In genomic region chr17:29844339-29845048, GRCh38 we compare ENCODE assay signal across 15 cellular contexts.
A peak's percentile ranks its signal among the peaks of the same experiment; 100 is the strongest.
DNase-seq lines count a peak whose midpoint lies in the region; ATAC-seq and TF ChIP-seq lines count a peak whose summit lies in the region.
"Had no signal": no experiment of that assay in that cellular context is flagged by ENCODE, and none has a peak within 500 bp of the region (broad histone marks: within the 10 kb centered on the region; RNA-seq: fewer than 3 reads in every experiment).

No MANE protein-coding gene starts in this region.

- no peaks in the 10 kb centered on the region for H3K36me3 ChIP-seq in SK-N-SH (replicated peaks in 1 of 2; ENCODE audit: control insufficient read depth in 1 of 2, insufficient read depth in 2 of 2, low read length in 1 of 2)

- TF ChIP-seq RAD21 in SK-N-SH (IDR thresholded peaks at IDR 0.05; ENCODE audit: low read length), result no peak

- TF ChIP-seq CTCF in H9 (conservative IDR thresholded peaks at IDR 0.05) (0 out of 3 replicates have a peak, but pooled peaks have one; percentile 16), SK-N-SH (IDR thresholded peaks at IDR 0.05) (no peak)

- POLR2A ChIA-PET in SK-N-SH (lab: Yijun Ruan, JAX), result interaction anchor here (0.5 kb wide), 1 partner anchor 41 kb away, joined by 4 read pairs; no protein-coding TSS in a partner anchor

- no peak for TF ChIP-seq EP300 in SK-N-SH (IDR thresholded peaks at IDR 0.05; ENCODE audit: borderline replicate concordance in 1 of 2, low read depth in 1 of 2, low read length in 1 of 2)

- H3K56ac ChIP-seq in H9 (ENCODE audit: insufficient read length, low read depth, low read length), result no peak overlapping the region

- no peaks in the 10 kb centered on the region for H3K27me3 ChIP-seq in H9 (ENCODE audit: insufficient read depth, low read length)
- H3K27me3 ChIP-seq in SK-N-SH (ENCODE audit: insufficient read depth), result no peaks in the 10 kb centered on the region
- H3K27me3 ChIP-seq: BLaER1 had no signal

- no peaks in the 10 kb centered on the region for H3K27me3 Mint-ChIP-seq in H9 (ENCODE audit: low read depth)
- H3K27me3 Mint-ChIP-seq: activated CD4-positive, alpha-beta T cell treated with anti-CD3 and anti-CD28 coated beads, Interleukin-2, amount 10 ng/mL, durations not matched to agents 7 days and 5 days; naive B cell; T-helper 17 cell had no signal

- no peaks in the 10 kb centered on the region; a peak in 1 of 7 replicates for H3K36me3 Mint-ChIP-seq in H9 (ENCODE audit: insufficient read depth in 1 of 3, low read depth in 3 of 3)

- no peaks in the 10 kb centered on the region for H3K79me1 ChIP-seq in H9 (ENCODE audit: insufficient read depth, low read depth, low read length, poor library complexity, severe bottlenecking)

- no peak for ATAC-seq in GM21528 (IDR thresholded peaks at IDR 0.05; ENCODE audit: low FRiP score, unreplicated experiment)
- ATAC-seq in GM18502 (IDR thresholded peaks at IDR 0.05; ENCODE audit: poor library complexity, unreplicated experiment), result no peak
- ATAC-seq: T-helper 17 cell had no signal

- H3K9me2 ChIP-seq in SK-N-SH, result no peaks in the 10 kb centered on the region

- H3K4me2 ChIP-seq in H9 (ENCODE audit: insufficient read depth, insufficient read length, low read length) (no peak overlapping the region), SK-N-SH (no peak overlapping the region)
- H3K4me2 ChIP-seq: BLaER1 had no signal

- no peak overlapping the region for H2BK15ac ChIP-seq in H9 (ENCODE audit: low read depth, low read length)

- H3K9me3 Mint-ChIP-seq in H9, result no peaks in the 10 kb centered on the region; a peak in 1 of 5 replicates
- H3K9me3 Mint-ChIP-seq: activated CD4-positive, alpha-beta T cell treated with anti-CD3 and anti-CD28 coated beads, Interleukin-2, amount 10 ng/mL, durations not matched to agents 7 days and 5 days; naive B cell had no signal

- H3T11ph ChIP-seq in H9 (ENCODE audit: low read length), result no peak overlapping the region

- H3K23ac ChIP-seq in H9 (ENCODE audit: insufficient read length, low read depth, low read length), result no peak overlapping the region

- DNase-seq in COLO829 (ENCODE audit: low spot score) (peak; percentile 23), H9 (no peak), SK-N-SH (peak; percentile 41), glomerular visceral epithelial cell (ENCODE audit: extremely low spot score) (peak; percentile 11), cortex of kidney (lab: John Stamatoyannopoulos, UW) (no peak), activated gamma-delta T cell treated with Interleukin-2 at 50 U/mL for 16 hours (no peak)
- DNase-seq: activated CD4-positive, alpha-beta T cell treated with anti-CD3 and anti-CD28 coated beads, Interleukin-2, amount 10 ng/mL, durations not matched to agents 7 days and 5 days; activated effector memory CD4-positive, alpha-beta T cell treated with anti-CD3 and anti-CD28 coated beads, Interleukin-2, amount 50 U/mL, for 16 hours; central memory CD4-positive, alpha-beta T cell; erythroblast; naive B cell; T-helper 17 cell had no signal

- no peaks in the 10 kb centered on the region for H3K23me2 ChIP-seq in H9 (ENCODE audit: insufficient read length, low read depth, low read length, poor library complexity, severe bottlenecking)

- no peak overlapping the region for H4K91ac ChIP-seq in H9 (ENCODE audit: insufficient read length, low read depth, low read length)

- no peak overlapping the region for H4K8ac ChIP-seq in H9 (replicated peaks; ENCODE audit: insufficient read length, low read depth, low read length)

- H3K14ac ChIP-seq in H9 (ENCODE audit: insufficient read depth, low read length), result no peak overlapping the region

- no peaks in the 10 kb centered on the region for H3K4me1 ChIP-seq in H9 (ENCODE audit: insufficient read depth, low read length)
- peaks cover 11 to 14% of the 10 kb centered on the region in 2 experiments; a peak in 2 of 4 replicates for H3K4me1 ChIP-seq in SK-N-SH (ENCODE audit: control insufficient read depth in 1 of 2, insufficient read depth in 2 of 2, low read depth in 1 of 2, low read length in 1 of 2)
- H3K4me1 ChIP-seq: BLaER1 had no signal

- H3K27ac Mint-ChIP-seq in H9, result peak overlapping the region in 1 of 3 experiments; percentile 19; a peak in 1 of 7 replicates
- H3K27ac Mint-ChIP-seq: activated CD4-positive, alpha-beta T cell treated with anti-CD3 and anti-CD28 coated beads, Interleukin-2, amount 10 ng/mL, durations not matched to agents 7 days and 5 days; T-helper 17 cell had no signal

- no peak overlapping the region for H2AFZ ChIP-seq in H9 (ENCODE audit: low read length)
- H2AFZ ChIP-seq in SK-N-SH (ENCODE audit: low read depth), result no peak overlapping the region

- H3K4ac ChIP-seq in H9 (ENCODE audit: low read depth, low read length), result no peak overlapping the region

- no peak overlapping the region for H3K4me3 Mint-ChIP-seq in H9
- H3K4me3 Mint-ChIP-seq: activated CD4-positive, alpha-beta T cell treated with anti-CD3 and anti-CD28 coated beads, Interleukin-2, amount 10 ng/mL, durations not matched to agents 7 days and 5 days; naive B cell; T-helper 17 cell had no signal

- peaks cover 15 to 17% of the 10 kb centered on the region in 2 experiments for H3K4me1 Mint-ChIP-seq in H9
- H3K4me1 Mint-ChIP-seq: activated CD4-positive, alpha-beta T cell treated with anti-CD3 and anti-CD28 coated beads, Interleukin-2, amount 10 ng/mL, durations not matched to agents 7 days and 5 days had no signal

- H3K4me3 ChIP-seq in SK-N-SH (ENCODE audit: low read depth in 2 of 2, low read length in 1 of 2), result no peak overlapping the region
- H3K4me3 ChIP-seq: BLaER1 had no signal

- H2BK20ac ChIP-seq in H9 (ENCODE audit: low read depth, low read length, poor library complexity, severe bottlenecking), result no peak overlapping the region

- H4K20me1 ChIP-seq in H9 (ENCODE audit: control insufficient read depth, insufficient read depth, insufficient read length) (no peaks in the 10 kb centered on the region), SK-N-SH (ENCODE audit: insufficient read depth) (no peaks in the 10 kb centered on the region)

- no CpG with 5 or more reads among the region's 1 CpG for WGBS in H9 (ENCODE audit: extremely low coverage, insufficient read length, low lambda C conversion rate)
- 80% methylated on average over 1 of the region's 1 CpG for WGBS in SK-N-SH (ENCODE audit: low lambda C conversion rate)

- H2BK120ac ChIP-seq in H9 (ENCODE audit: low read depth, low read length, poor library complexity, severe bottlenecking), result no peak overlapping the region

- H3F3A ChIP-seq in SK-N-SH (replicated peaks; ENCODE audit: insufficient read depth), result peaks cover 3% of the 10 kb centered on the region

- H3K9me3 ChIP-seq in H9 (ENCODE audit: control insufficient read depth, low read depth, low read length) (no peaks in the 10 kb centered on the region), SK-N-SH (no peaks in the 10 kb centered on the region)
- H3K9me3 ChIP-seq: BLaER1 had no signal

- no peak overlapping the region for H2BK12ac ChIP-seq in H9 (ENCODE audit: insufficient read length, low read depth, low read length)

- no peak overlapping the region for H2AK5ac ChIP-seq in H9 (ENCODE audit: insufficient read length, low read length)

- CTCF ChIA-PET in SK-N-SH (lab: Yijun Ruan, JAX), result interaction anchor here (1.0 to 2.3 kb wide), 8 partner anchors 16 to 155 kb away, joined by 3 to 11 read pairs (median 3); no protein-coding TSS in a partner anchor

- no peaks in the 10 kb centered on the region for H3K79me2 ChIP-seq in H9 (ENCODE audit: insufficient read depth, low read length)
- peaks cover 3% of the 10 kb centered on the region; the same call in 1 of the 2 replicates for H3K79me2 ChIP-seq in SK-N-SH (ENCODE audit: insufficient read depth)

- H3K27ac ChIP-seq in H9 (ENCODE audit: insufficient read length, low read depth, low read length), result no peak overlapping the region
- no peak overlapping the region for H3K27ac ChIP-seq in SK-N-SH (ENCODE audit: low read depth in 2 of 2, low read length in 1 of 2)
- H3K27ac ChIP-seq: BLaER1 had no signal

- no peak overlapping the region for H2BK5ac ChIP-seq in H9 (ENCODE audit: insufficient read length, low read length)

- H3K18ac ChIP-seq in H9 (ENCODE audit: insufficient read length, low read depth, low read length), result no peak overlapping the region

- H3K9ac ChIP-seq in H9 (ENCODE audit: extremely low read depth, insufficient read length, low read length) (no peak overlapping the region), SK-N-SH (no peak overlapping the region)
- H3K9ac ChIP-seq: BLaER1 had no signal

- H4K5ac ChIP-seq in H9 (ENCODE audit: insufficient read length, low read depth, low read length), result no peak overlapping the region

TF ChIP-seq in SK-N-SH, 30 proteins besides CTCF, POLR2A, EP300 and RAD21:
- no peak for TF ChIP-seq MXI1 (IDR thresholded peaks at IDR 0.05; ENCODE audit: low read depth, low read length)
- no peak for TF ChIP-seq YY1 (IDR thresholded peaks at IDR 0.05; ENCODE audit: low read depth)
- TF ChIP-seq TCF12 (IDR thresholded peaks at IDR 0.05), result no peak
- no peak for TF ChIP-seq JUND (IDR thresholded peaks at IDR 0.05)
- peak; percentile 34; the same call in 1 of the 2 replicates for TF ChIP-seq NFIC (IDR thresholded peaks at IDR 0.05; ENCODE audit: borderline replicate concordance)
- no peak for TF ChIP-seq EZH2phosphoT487 (IDR thresholded peaks at IDR 0.05; ENCODE audit: borderline replicate concordance, low read depth)
TF ChIP-seq in SK-N-SH: peak in this region for 1.

Comparison
In these comparisons a context has a peak if more than half of its experiments do, and no peak if none do; other contexts are left out.
1. DNase-seq: peak in COLO829 (single experiment), SK-N-SH (single experiment) and glomerular visceral epithelial cell (single experiment); none in H9 (single experiment), cortex of kidney (single experiment) and activated gamma-delta T cell treated with Interleukin-2 at 50 U/mL for 16 hours (single experiment).